ENCODE assay signal across 21 cellular contexts in the genomic region with DNA sequence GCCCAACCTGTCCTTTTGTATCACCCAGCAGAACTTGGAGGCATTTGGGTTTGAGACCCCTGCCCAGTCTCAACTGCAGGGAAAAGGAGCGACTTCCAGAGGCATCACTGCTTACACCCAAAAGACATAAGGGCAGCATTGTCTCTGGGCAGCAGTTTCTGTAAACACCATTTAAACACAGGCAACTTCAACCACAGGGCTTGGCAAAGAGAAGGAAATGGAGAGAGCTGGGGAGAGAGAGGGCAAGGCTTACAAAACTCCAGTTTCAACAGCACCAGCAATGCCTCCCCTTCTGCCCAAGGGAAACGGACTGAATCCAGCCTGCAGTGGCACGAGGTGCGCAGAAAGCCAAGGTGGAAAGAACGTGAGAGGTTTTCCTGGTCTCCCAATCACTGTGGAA.
DNase-seq lines count a peak whose midpoint lies in the region; ATAC-seq and TF ChIP-seq lines count a peak whose summit lies in the region.
"Had no signal": no experiment of that assay in that cellular context is flagged by ENCODE, and none has a peak within 500 bp of the region (broad histone marks: within the 10 kb centered on the region; RNA-seq: fewer than 3 reads in every experiment).

No MANE protein-coding gene starts in this region.

- TF ChIP-seq CTCF in coronary artery (IDR thresholded peaks at IDR 0.05) (no peak), hepatocyte (IDR thresholded peaks at IDR 0.05; ENCODE audit: poor library complexity) (no peak), smooth muscle cell (IDR thresholded peaks at IDR 0.05; ENCODE audit: borderline replicate concordance, insufficient read depth, poor library complexity, severe bottlenecking) (no peak), ovary (IDR thresholded peaks at IDR 0.05) (no peak), GM20000 (IDR thresholded peaks at IDR 0.05; ENCODE audit: extremely low read depth, missing control alignments) (no peak)

- no peak overlapping the region for H3K9ac ChIP-seq in smooth muscle cell (ENCODE audit: low read depth)
- H3K9ac ChIP-seq: KMS-11 had no signal

- no peak overlapping the region for H3K27ac ChIP-seq in coronary artery
- peak overlapping the region; percentile 39 for H3K27ac ChIP-seq in hepatocyte
- H3K27ac ChIP-seq in smooth muscle cell (ENCODE audit: low read depth) = peak overlapping the region; percentile 71
- H3K27ac ChIP-seq in ovary = no peak overlapping the region
- H3K27ac ChIP-seq: A549, HL-60, KMS-11 had no signal

- H3K9me3 ChIP-seq in hepatocyte (ENCODE audit: low read depth) (no peaks in the 10 kb centered on the region), smooth muscle cell (replicated peaks; ENCODE audit: low read depth) (no peaks in the 10 kb centered on the region), ovary (no peaks in the 10 kb centered on the region)
- H3K9me3 ChIP-seq: A549 had no signal

- H3K4me1 ChIP-seq in hepatocyte (ENCODE audit: insufficient read depth) (peaks cover 11% of the 10 kb centered on the region), smooth muscle cell (ENCODE audit: low read depth) (peaks cover 7% of the 10 kb centered on the region), ovary (ENCODE audit: insufficient read depth) (peaks cover 30% of the 10 kb centered on the region)
- H3K4me1 ChIP-seq: A549 had no signal

- 93% methylated on average over 5 of the region's 5 CpGs for WGBS in hepatocyte (ENCODE audit: low lambda C conversion rate, missing lambda C conversion rate)
- 91% methylated on average over 5 of the region's 5 CpGs for WGBS in smooth muscle cell (ENCODE audit: low lambda C conversion rate)
- WGBS in ovary, 3 donors = 86 to 89% (median 86%) methylated on average over 5 of the region's 5 CpGs

- H3F3A ChIP-seq in smooth muscle cell (ENCODE audit: low read depth) = no peaks in the 10 kb centered on the region

- H3K4me3 ChIP-seq in coronary artery (no peak overlapping the region), hepatocyte (no peak overlapping the region), smooth muscle cell (no peak overlapping the region), ovary (no peak overlapping the region)
- H3K4me3 ChIP-seq: A549 had no signal

- H3K27me3 ChIP-seq in hepatocyte (no peaks in the 10 kb centered on the region), smooth muscle cell (ENCODE audit: low read depth) (no peaks in the 10 kb centered on the region), ovary (no peaks in the 10 kb centered on the region)

- H3K9me2 ChIP-seq in hepatocyte (replicated peaks; ENCODE audit: insufficient read depth) = no peaks in the 10 kb centered on the region

- H2AFZ ChIP-seq in hepatocyte (no peak overlapping the region), smooth muscle cell (ENCODE audit: low read depth) (no peak overlapping the region)

- DNase-seq in H4 (ENCODE audit: low spot score) (peak; percentile 48), coronary artery (ENCODE audit: low spot score) (peak; percentile 22), hepatocyte (ENCODE audit: low spot score) (no peak), smooth muscle cell (lab: John Stamatoyannopoulos, UW; ENCODE audit: unreplicated experiment) (no peak), ovary (no peak), GM20000 (ENCODE audit: low spot score) (no peak)
- DNase-seq: Calu3; CD4-positive, CD25-positive, alpha-beta regulatory T cell; MM.1S; NCI-H1105 treated with DMSO at 0.1 percent for 48 hours; NCI-H187 treated with DMSO at 0.1 percent for 48 hours; NCI-H2171; NCI-H510A; NCI-H82; Right ventricle myocardium superior had no signal

- TF ChIP-seq POLR2A in ovary (IDR thresholded peaks at IDR 0.05) = no peak

- no peaks in the 10 kb centered on the region for H3K36me3 ChIP-seq in hepatocyte (replicated peaks; ENCODE audit: insufficient read depth, low read depth)
- no peaks in the 10 kb centered on the region for H3K36me3 ChIP-seq in smooth muscle cell (ENCODE audit: low read depth)
- no peaks in the 10 kb centered on the region for H3K36me3 ChIP-seq in ovary

- H3K79me2 ChIP-seq in hepatocyte = peaks cover 80% of the 10 kb centered on the region
- peaks cover 30% of the 10 kb centered on the region for H3K79me2 ChIP-seq in smooth muscle cell (ENCODE audit: low read depth)

- no peak for ATAC-seq in GM21367 (IDR thresholded peaks at IDR 0.05; ENCODE audit: unreplicated experiment)
- no peak for ATAC-seq in GM18519 (IDR thresholded peaks at IDR 0.05; ENCODE audit: low FRiP score, unreplicated experiment)
- ATAC-seq: A549, Panc1 had no signal

- TF ChIP-seq EP300 in ovary (IDR thresholded peaks at IDR 0.05) = no peak

- intact Hi-C loops in ovary (cut with DNase I) = no loop called here

- H3K4me2 ChIP-seq in hepatocyte = no peak overlapping the region
- H3K4me2 ChIP-seq in smooth muscle cell = peak overlapping the region; percentile 52
- H3K4me2 ChIP-seq: A549, KMS-11 had no signal

- peaks cover 15% of the 10 kb centered on the region for H4K20me1 ChIP-seq in hepatocyte (ENCODE audit: insufficient read depth, poor library complexity, severe bottlenecking)
- H4K20me1 ChIP-seq in smooth muscle cell (ENCODE audit: low read depth) = peaks cover 23% of the 10 kb centered on the region

Comparison
In these comparisons a context has a peak if more than half of its experiments do, and no peak if none do; other contexts are left out.
1. DNase-seq: peak in H4 (single experiment) and coronary artery (single experiment); none in hepatocyte (single experiment), smooth muscle cell (single experiment), ovary (0 of 5) and GM20000 (single experiment).
2. H3K27ac ChIP-seq: peak in hepatocyte (single experiment) and smooth muscle cell (single experiment); none in coronary artery (0 of 2) and ovary (0 of 2).